ENCODE assay signal across 8 cellular contexts in the genomic region with DNA sequence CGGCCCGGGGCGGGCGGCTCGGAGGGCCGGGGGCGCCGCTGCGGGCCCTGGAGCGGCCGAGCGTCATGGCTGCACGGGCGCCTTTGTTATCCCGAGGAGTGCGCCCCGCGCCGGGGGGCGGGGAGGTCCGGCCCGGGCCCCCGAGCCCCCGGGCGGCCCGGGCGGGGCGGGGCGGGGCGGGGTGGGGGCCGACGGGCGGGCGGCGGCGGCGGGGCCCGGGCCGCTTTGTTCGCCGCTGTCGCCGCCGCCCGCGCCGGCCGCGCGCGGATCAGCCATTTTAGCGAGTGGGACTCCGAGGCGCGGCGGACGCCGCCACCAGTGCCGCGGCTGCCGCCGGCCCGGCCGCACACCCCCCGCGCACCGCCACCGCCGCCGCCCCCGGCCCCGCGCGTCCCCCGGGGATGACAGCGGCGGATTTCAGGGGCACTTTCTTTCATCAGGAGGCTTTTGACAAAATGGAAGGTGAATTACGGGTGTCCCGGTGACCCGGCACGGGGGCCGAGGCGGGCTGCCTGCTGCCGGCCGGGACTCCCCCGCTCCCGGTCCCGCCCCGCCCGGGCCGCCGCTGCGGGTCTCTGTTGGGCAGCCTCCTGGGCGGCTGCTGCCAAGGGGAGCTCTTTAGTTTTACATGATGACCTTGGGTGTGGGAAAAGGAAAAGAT. TPM values are rescaled to one million over a fixed set of nuclear protein-coding genes. Genes with fewer than 3 reads are reported as not detected.
DNase-seq lines count a peak whose midpoint lies in the region; ATAC-seq and TF ChIP-seq lines count a peak whose summit lies in the region.

No MANE protein-coding gene starts in this region.

- peaks cover 26% of the 10 kb centered on the region for H3K36me3 Mint-ChIP-seq in activated T-helper 2 cell treated with anti-CD3 and anti-CD28 coated beads, Interferon-gamma antibody, Interleukin-2, Interleukin-4, amounts not matched to agents 10 μg/mL and 5 μg/mL and 100 μg/mL, durations not matched to agents 14 hours and 24 hours and 36 hours (ENCODE audit: low read depth)

- H3K27me3 Mint-ChIP-seq in activated T-helper 2 cell treated with anti-CD3 and anti-CD28 coated beads, Interferon-gamma antibody, Interleukin-2, Interleukin-4, amounts not matched to agents 10 μg/mL and 5 μg/mL and 100 μg/mL, durations not matched to agents 14 hours and 24 hours and 36 hours (ENCODE audit: low read depth): no peaks in the 10 kb centered on the region

- WGBS in heart left ventricle, 4 donors: 0 to 46% (median 10%) methylated on average over 23 to 87 of the region's 94 CpGs

- peak overlapping the region; percentile 76; the same call in 1 of the 2 replicates for H3K9ac ChIP-seq in iPS-20b (ENCODE audit: low read depth, low read length)

- TF ChIP-seq POLR2A in heart left ventricle (IDR thresholded peaks at IDR 0.05): no peak

- peak overlapping the region; percentile 76 for H3K27ac Mint-ChIP-seq in activated T-helper 2 cell treated with anti-CD3 and anti-CD28 coated beads, Interferon-gamma antibody, Interleukin-2, Interleukin-4, amounts not matched to agents 10 μg/mL and 5 μg/mL and 100 μg/mL, durations not matched to agents 14 hours and 24 hours and 36 hours

- H3K27ac ChIP-seq in heart left ventricle (no peak overlapping the region), iPS-20b (ENCODE audit: low read length) (no peak overlapping the region)

- H3K4me3 ChIP-seq in heart left ventricle (peak overlapping the region in 11 of 12 donors; percentile 22 to 65 (median 55)), iPS-20b (ENCODE audit: low read length) (peak overlapping the region; percentile 80)

- no peaks in the 10 kb centered on the region for H3K9me3 Mint-ChIP-seq in activated T-helper 2 cell treated with anti-CD3 and anti-CD28 coated beads, Interferon-gamma antibody, Interleukin-2, Interleukin-4, amounts not matched to agents 10 μg/mL and 5 μg/mL and 100 μg/mL, durations not matched to agents 14 hours and 24 hours and 36 hours

- ATAC-seq in heart left ventricle (no peak), left ventricle myocardium superior (no peak), HG03066 (IDR thresholded peaks at IDR 0.05; ENCODE audit: low read depth, unreplicated experiment) (peak; percentile 4)
- no peak for ATAC-seq in stimulated activated naive CD8-positive, alpha-beta T cell treated with anti-CD3 and anti-CD28 coated beads, Interleukin-15, Interleukin-2, amounts not matched to agents 100 U/mL and 50 U/mL, for 24 hours

- H3K36me3 ChIP-seq in heart left ventricle (no peaks in the 10 kb centered on the region), iPS-20b (ENCODE audit: insufficient read depth, low read depth, low read length) (peaks cover 43% of the 10 kb centered on the region)

- H3K4me1 Mint-ChIP-seq in activated T-helper 2 cell treated with anti-CD3 and anti-CD28 coated beads, Interferon-gamma antibody, Interleukin-2, Interleukin-4, amounts not matched to agents 10 μg/mL and 5 μg/mL and 100 μg/mL, durations not matched to agents 14 hours and 24 hours and 36 hours (ENCODE audit: low read depth): peaks cover 16% of the 10 kb centered on the region

- intact Hi-C loops in heart left ventricle (cut with DNase I): loop anchor here in 2 of 10 donors (5.0 to 10.0 kb wide), 3 partner anchors 79 to 212 kb away; no protein-coding TSS in a partner anchor
- intact Hi-C loops in left ventricle myocardium superior (cut with micrococcal nuclease): no loop called here
- intact Hi-C loops in activated T-helper 2 cell treated with anti-CD3 and anti-CD28 coated beads, Interferon-gamma antibody, Interleukin-2, Interleukin-4, amounts not matched to agents 10 μg/mL and 5 μg/mL and 100 μg/mL, durations not matched to agents 14 hours and 24 hours and 36 hours (cut with micrococcal nuclease): loop anchor here (5.0 kb wide), 2 partner anchors 212 to 413 kb away; partner anchors contain the start of gene VMA21

- DNase-seq in heart left ventricle (no peak), left ventricle myocardium superior (no peak), NCI-H226 (no peak), DMS79 treated with DMSO at 0.1 percent for 48 hours (lab: John Stamatoyannopoulos, UW) (no peak)
- DNase-seq in activated T-helper 2 cell treated with anti-CD3 and anti-CD28 coated beads, Interferon-gamma antibody, Interleukin-2, Interleukin-4, amounts not matched to agents 10 μg/mL and 5 μg/mL and 100 μg/mL, durations not matched to agents 14 hours and 24 hours and 36 hours (ENCODE audit: low spot score): peak; percentile 9
- DNase-seq in stimulated activated naive CD8-positive, alpha-beta T cell treated with anti-CD3 and anti-CD28 coated beads, Interleukin-15, Interleukin-2, amounts not matched to agents 100 U/mL and 50 U/mL, for 24 hours: peak; percentile 10

- H3K9me3 ChIP-seq in heart left ventricle: no peaks in the 10 kb centered on the region
- H3K9me3 ChIP-seq in iPS-20b (ENCODE audit: insufficient read depth, low read depth, low read length): no peaks in the 10 kb centered on the region

- peaks cover 0 to 4% (median 0%) of the 10 kb centered on the region in 12 donors for H3K4me1 ChIP-seq in heart left ventricle
- peaks cover 8% of the 10 kb centered on the region; the same call in 1 of the 2 replicates for H3K4me1 ChIP-seq in iPS-20b (ENCODE audit: insufficient read depth, low read length)

- no peaks in the 10 kb centered on the region for H3K27me3 ChIP-seq in heart left ventricle
- H3K27me3 ChIP-seq in iPS-20b (ENCODE audit: insufficient read depth, low read length): peaks cover 13% of the 10 kb centered on the region

- no peak for TF ChIP-seq CTCF in heart left ventricle (IDR thresholded peaks at IDR 0.05)

- peak overlapping the region; percentile 84 for H3K4me3 Mint-ChIP-seq in activated T-helper 2 cell treated with anti-CD3 and anti-CD28 coated beads, Interferon-gamma antibody, Interleukin-2, Interleukin-4, amounts not matched to agents 10 μg/mL and 5 μg/mL and 100 μg/mL, durations not matched to agents 14 hours and 24 hours and 36 hours (ENCODE audit: low read depth)

RNA-seq across cellular contexts. Expression of gene HMGB3, which starts 1.2 kb away (rescaled TPM):
- 10 to 100 TPM in 5 of 9 donors, 1 to 10 TPM in 4; 2.6 to 27.8 (median 10.4) TPM for total RNA-seq in heart left ventricle
- 10 to 100 TPM in 1 of 2 donors, 1 to 10 TPM in 1; 5.6 to 14.7 TPM for polyA plus RNA-seq in heart left ventricle
- total RNA-seq in left ventricle myocardium superior: 7.2 TPM
- 52.6 and 60.8 TPM in 2 replicates for total RNA-seq in activated T-helper 2 cell treated with anti-CD3 and anti-CD28 coated beads, Interferon-gamma antibody, Interleukin-2, Interleukin-4, amounts not matched to agents 10 μg/mL and 5 μg/mL and 100 μg/mL, durations not matched to agents 14 hours and 24 hours and 36 hours

Comparison
In these comparisons a context has a peak if more than half of its experiments do, and no peak if none do; other contexts are left out.
1. DNase-seq: peak in activated T-helper 2 cell treated with anti-CD3 and anti-CD28 coated beads, Interferon-gamma antibody, Interleukin-2, Interleukin-4, amounts not matched to agents 10 μg/mL and 5 μg/mL and 100 μg/mL, durations not matched to agents 14 hours and 24 hours and 36 hours (single experiment) and stimulated activated naive CD8-positive, alpha-beta T cell treated with anti-CD3 and anti-CD28 coated beads, Interleukin-15, Interleukin-2, amounts not matched to agents 100 U/mL and 50 U/mL, for 24 hours (single experiment); none in heart left ventricle (0 of 5), left ventricle myocardium superior (single experiment), NCI-H226 (single experiment) and DMS79 treated with DMSO at 0.1 percent for 48 hours (single experiment).